ENCODE assay signal across 8 cellular contexts in the genomic region with DNA sequence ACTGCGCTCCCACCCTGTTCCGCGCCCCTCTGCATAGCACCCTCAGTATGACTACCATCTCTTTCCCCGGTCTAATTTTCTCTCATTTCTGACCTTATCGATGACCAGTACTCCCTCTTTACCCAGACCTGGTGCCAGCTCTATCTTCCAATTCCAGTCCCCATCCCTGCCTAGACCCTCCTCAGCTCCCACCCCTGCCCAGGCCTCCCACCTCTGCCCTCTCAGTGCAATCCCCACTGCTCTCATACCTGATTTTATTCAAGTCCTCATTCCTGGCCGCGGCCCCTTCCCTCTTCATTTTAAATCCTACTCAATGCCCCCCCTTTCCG. TPM values are rescaled to one million over a fixed set of nuclear protein-coding genes. Genes with fewer than 3 reads are reported as not detected.
DNase-seq lines count a peak whose midpoint lies in the region; ATAC-seq and TF ChIP-seq lines count a peak whose summit lies in the region.

No MANE protein-coding gene starts in this region.

- H3K36me3 Mint-ChIP-seq in GM23338 (ENCODE audit: low read depth), result peaks cover 5% of the 10 kb centered on the region; the same call in 1 of the 3 replicates

- H3K27me3 ChIP-seq in GM23338 (ENCODE audit: insufficient read depth), result peaks cover 13% of the 10 kb centered on the region
- H3K27me3 ChIP-seq in esophagus muscularis mucosa, result no peaks in the 10 kb centered on the region

- TF ChIP-seq EP300 in esophagus muscularis mucosa (IDR thresholded peaks at IDR 0.05), result no peak

- no peaks in the 10 kb centered on the region for H3K9me3 ChIP-seq in esophagus muscularis mucosa

- peak overlapping the region; percentile 84 for H3K4me2 ChIP-seq in GM23338

- 12% methylated on average over 8 of the region's 8 CpGs for WGBS in esophagus muscularis mucosa

- H3K79me2 ChIP-seq in GM23338 (replicated peaks; ENCODE audit: insufficient read depth), result peaks cover 56% of the 10 kb centered on the region

- H3K27ac ChIP-seq in GM23338 (ENCODE audit: low read depth) (peak overlapping the region; percentile 43; the same call in 1 of the 2 replicates), esophagus muscularis mucosa (replicated peaks in 1 of 4) (peak overlapping the region; percentile 96 to 99 (median 98))

- peaks cover 47% of the 10 kb centered on the region for H3K4me1 ChIP-seq in GM23338 (ENCODE audit: insufficient read depth)
- H3K4me1 ChIP-seq in esophagus muscularis mucosa, result peaks cover 47 to 74% (median 63%) of the 10 kb centered on the region in 4 donors

- H3K4me3 ChIP-seq in GM23338 (peak overlapping the region; percentile 76), WI38 (ENCODE audit: low read depth, low read length) (peak overlapping the region; percentile 90), esophagus muscularis mucosa (peak overlapping the region; percentile 86 to 94 (median 92)), retinal pigment epithelial cell (ENCODE audit: low read length) (peak overlapping the region; percentile 81)

- H3K27me3 Mint-ChIP-seq in GM23338 (ENCODE audit: insufficient read depth, low read depth, poor library complexity), result peaks cover 20% of the 10 kb centered on the region

- no peaks in the 10 kb centered on the region for H3F3A ChIP-seq in GM23338 (replicated peaks; ENCODE audit: low read depth)

- TF ChIP-seq CTCF in GM23338 (conservative IDR thresholded peaks at IDR 0.05; ENCODE audit: low read depth in 2 of 2) (no peak), WI38 (IDR thresholded peaks at IDR 0.05; ENCODE audit: low read depth, low read length) (no peak), esophagus muscularis mucosa (IDR thresholded peaks at IDR 0.05) (no peak), retinal pigment epithelial cell (conservative IDR thresholded peaks at IDR 0.05; ENCODE audit: low read depth, low read length) (no peak)

- peaks cover 11% of the 10 kb centered on the region; the same call in 1 of the 2 replicates for H4K20me1 ChIP-seq in GM23338 (replicated peaks; ENCODE audit: insufficient read depth)

- DNase-seq in GM23338 (ENCODE audit: low spot score) (peak; percentile 28), esophagus muscularis mucosa (ENCODE audit: extremely low spot score) (no peak), retinal pigment epithelial cell (ENCODE audit: low read depth) (no peak), NCI-H1105 treated with DMSO at 0.1 percent for 48 hours (lab: John Stamatoyannopoulos, UW) (no peak), MV-4-11 (lab: John Stamatoyannopoulos, UW) (no peak)

- H3K36me3 ChIP-seq in GM23338 (ENCODE audit: insufficient read depth) (no peaks in the 10 kb centered on the region), esophagus muscularis mucosa (no peaks in the 10 kb centered on the region)

- no peak for TF ChIP-seq POLR2A in esophagus muscularis mucosa (IDR thresholded peaks at IDR 0.05; ENCODE audit: low read depth)

- H3K9me2 ChIP-seq in GM23338 (ENCODE audit: insufficient read depth), result no peaks in the 10 kb centered on the region

- ATAC-seq in GM23338 (peak; percentile 12), HG02763 (IDR thresholded peaks at IDR 0.05; ENCODE audit: unreplicated experiment) (no peak), GM21515 (IDR thresholded peaks at IDR 0.05; ENCODE audit: unreplicated experiment) (no peak)

- H3K4me3 Mint-ChIP-seq in GM23338, result peak overlapping the region; percentile 88

- peaks cover 60% of the 10 kb centered on the region for H3K4me1 Mint-ChIP-seq in GM23338

- H2AFZ ChIP-seq in GM23338, result no peak overlapping the region

- H3K27ac Mint-ChIP-seq in GM23338, result peak overlapping the region; percentile 64; the same call in 1 of the 2 replicates

- intact Hi-C loops in esophagus muscularis mucosa (cut with DNase I), result no loop called here

- no peaks in the 10 kb centered on the region; the same call in 2 of the 3 replicates for H3K9me3 Mint-ChIP-seq in GM23338

TF ChIP-seq in GM23338, 12 proteins besides CTCF, POLR2A, EP300 and RAD21:
- TF ChIP-seq, protein P1, sequence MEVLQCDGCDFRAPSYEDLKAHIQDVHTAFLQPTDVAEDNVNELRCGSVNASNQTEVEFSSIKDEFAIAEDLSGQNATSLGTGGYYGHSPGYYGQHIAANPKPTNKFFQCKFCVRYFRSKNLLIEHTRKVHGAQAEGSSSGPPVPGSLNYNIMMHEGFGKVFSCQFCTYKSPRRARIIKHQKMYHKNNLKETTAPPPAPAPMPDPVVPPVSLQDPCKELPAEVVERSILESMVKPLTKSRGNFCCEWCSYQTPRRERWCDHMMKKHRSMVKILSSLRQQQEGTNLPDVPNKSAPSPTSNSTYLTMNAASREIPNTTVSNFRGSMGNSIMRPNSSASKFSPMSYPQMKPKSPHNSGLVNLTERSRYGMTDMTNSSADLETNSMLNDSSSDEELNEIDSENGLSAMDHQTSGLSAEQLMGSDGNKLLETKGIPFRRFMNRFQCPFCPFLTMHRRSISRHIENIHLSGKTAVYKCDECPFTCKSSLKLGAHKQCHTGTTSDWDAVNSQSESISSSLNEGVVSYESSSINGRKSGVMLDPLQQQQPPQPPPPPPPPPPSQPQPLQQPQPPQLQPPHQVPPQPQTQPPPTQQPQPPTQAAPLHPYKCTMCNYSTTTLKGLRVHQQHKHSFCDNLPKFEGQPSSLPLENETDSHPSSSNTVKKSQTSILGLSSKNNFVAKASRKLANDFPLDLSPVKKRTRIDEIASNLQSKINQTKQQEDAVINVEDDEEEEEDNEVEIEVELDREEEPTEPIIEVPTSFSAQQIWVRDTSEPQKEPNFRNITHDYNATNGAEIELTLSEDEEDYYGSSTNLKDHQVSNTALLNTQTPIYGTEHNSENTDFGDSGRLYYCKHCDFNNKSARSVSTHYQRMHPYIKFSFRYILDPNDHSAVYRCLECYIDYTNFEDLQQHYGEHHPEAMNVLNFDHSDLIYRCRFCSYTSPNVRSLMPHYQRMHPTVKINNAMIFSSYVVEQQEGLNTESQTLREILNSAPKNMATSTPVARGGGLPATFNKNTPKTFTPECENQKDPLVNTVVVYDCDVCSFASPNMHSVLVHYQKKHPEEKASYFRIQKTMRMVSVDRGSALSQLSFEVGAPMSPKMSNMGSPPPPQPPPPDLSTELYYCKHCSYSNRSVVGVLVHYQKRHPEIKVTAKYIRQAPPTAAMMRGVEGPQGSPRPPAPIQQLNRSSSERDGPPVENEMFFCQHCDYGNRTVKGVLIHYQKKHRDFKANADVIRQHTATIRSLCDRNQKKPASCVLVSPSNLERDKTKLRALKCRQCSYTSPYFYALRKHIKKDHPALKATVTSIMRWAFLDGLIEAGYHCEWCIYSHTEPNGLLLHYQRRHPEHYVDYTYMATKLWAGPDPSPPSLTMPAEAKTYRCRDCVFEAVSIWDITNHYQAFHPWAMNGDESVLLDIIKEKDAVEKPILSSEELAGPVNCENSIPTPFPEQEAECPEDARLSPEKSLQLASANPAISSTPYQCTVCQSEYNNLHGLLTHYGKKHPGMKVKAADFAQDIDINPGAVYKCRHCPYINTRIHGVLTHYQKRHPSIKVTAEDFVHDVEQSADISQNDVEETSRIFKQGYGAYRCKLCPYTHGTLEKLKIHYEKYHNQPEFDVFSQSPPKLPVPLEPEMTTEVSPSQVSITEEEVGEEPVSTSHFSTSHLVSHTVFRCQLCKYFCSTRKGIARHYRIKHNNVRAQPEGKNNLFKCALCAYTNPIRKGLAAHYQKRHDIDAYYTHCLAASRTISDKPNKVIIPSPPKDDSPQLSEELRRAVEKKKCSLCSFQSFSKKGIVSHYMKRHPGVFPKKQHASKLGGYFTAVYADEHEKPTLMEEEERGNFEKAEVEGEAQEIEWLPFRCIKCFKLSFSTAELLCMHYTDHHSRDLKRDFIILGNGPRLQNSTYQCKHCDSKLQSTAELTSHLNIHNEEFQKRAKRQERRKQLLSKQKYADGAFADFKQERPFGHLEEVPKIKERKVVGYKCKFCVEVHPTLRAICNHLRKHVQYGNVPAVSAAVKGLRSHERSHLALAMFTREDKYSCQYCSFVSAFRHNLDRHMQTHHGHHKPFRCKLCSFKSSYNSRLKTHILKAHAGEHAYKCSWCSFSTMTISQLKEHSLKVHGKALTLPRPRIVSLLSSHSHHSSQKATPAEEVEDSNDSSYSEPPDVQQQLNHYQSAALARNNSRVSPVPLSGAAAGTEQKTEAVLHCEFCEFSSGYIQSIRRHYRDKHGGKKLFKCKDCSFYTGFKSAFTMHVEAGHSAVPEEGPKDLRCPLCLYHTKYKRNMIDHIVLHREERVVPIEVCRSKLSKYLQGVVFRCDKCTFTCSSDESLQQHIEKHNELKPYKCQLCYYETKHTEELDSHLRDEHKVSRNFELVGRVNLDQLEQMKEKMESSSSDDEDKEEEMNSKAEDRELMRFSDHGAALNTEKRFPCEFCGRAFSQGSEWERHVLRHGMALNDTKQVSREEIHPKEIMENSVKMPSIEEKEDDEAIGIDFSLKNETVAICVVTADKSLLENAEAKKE (CRISPR knock-in tag; IDR thresholded peaks at IDR 0.05), result no peak
- TF ChIP-seq ZNF331 (CRISPR knock-in tag; IDR thresholded peaks at IDR 0.05; ENCODE audit: low read depth) (no peak), CREB1 (CRISPR knock-in tag; IDR thresholded peaks at IDR 0.05; ENCODE audit: low read depth) (no peak)
- TF ChIP-seq, protein P2, sequence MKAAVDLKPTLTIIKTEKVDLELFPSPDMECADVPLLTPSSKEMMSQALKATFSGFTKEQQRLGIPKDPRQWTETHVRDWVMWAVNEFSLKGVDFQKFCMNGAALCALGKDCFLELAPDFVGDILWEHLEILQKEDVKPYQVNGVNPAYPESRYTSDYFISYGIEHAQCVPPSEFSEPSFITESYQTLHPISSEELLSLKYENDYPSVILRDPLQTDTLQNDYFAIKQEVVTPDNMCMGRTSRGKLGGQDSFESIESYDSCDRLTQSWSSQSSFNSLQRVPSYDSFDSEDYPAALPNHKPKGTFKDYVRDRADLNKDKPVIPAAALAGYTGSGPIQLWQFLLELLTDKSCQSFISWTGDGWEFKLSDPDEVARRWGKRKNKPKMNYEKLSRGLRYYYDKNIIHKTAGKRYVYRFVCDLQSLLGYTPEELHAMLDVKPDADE (IDR thresholded peaks at IDR 0.05), result no peak

RNA-seq across cellular contexts. Expression of a gene that starts 1.3 kb away (rescaled TPM):
- total RNA-seq in GM23338 (2014; rRNA removed; shearing (Covaris generic)), result 32.6 and 36.2 TPM in 2 replicates
- 11.9 and 12.1 TPM in 2 replicates for polyA plus RNA-seq in GM23338 (2016; fragmentation: Nextera tagmentation; extraction: Ambion mirVana)
- 10 to 100 TPM; 28.3 to 45.3 (median 37.7) TPM for total RNA-seq in esophagus muscularis mucosa
